8 cellular contexts compared by ENCODE assay signal in genomic region chr15:67863442-67863987, GRCh38. TPM values are rescaled to one million over a fixed set of nuclear protein-coding genes. Genes with fewer than 3 reads are reported as not detected.
DNase-seq lines count a peak whose midpoint lies in the region; ATAC-seq and TF ChIP-seq lines count a peak whose summit lies in the region.

No MANE protein-coding gene starts in this region.

- CTCF ChIA-PET in AG04450 (lab: Charles Lee), result interaction anchor here (0.5 to 3.7 kb wide), 26 partner anchors 10 to 1061 kb away, joined by 3 to 105 read pairs (median 4); partner anchors contain the start of gene PIAS1

- peak overlapping the region; percentile 51 for H3K4me3 ChIP-seq in AG04450 (ENCODE audit: low read depth, low read length)
- peak overlapping the region; percentile 33 to 69 (median 57) for H3K4me3 ChIP-seq in liver (ENCODE audit: low read depth in 1 of 3, low read length in 3 of 3)

- H3K9ac ChIP-seq in liver (ENCODE audit: low read depth in 1 of 2, low read length in 2 of 2), result peak overlapping the region in 1 of 2 donors; percentile 52

- H3K36me3 ChIP-seq in liver (ENCODE audit: control insufficient read depth in 4 of 4, insufficient read depth in 3 of 4, low read depth in 1 of 4, low read length in 3 of 4), result no peaks in the 10 kb centered on the region

- POLR2A ChIA-PET in AG04450 (lab: Yijun Ruan, JAX), result no interaction called here

- H3K27me3 ChIP-seq in AG04450 (ENCODE audit: control insufficient read depth, insufficient read depth, low read length) (no peaks in the 10 kb centered on the region), liver (ENCODE audit: control insufficient read depth in 4 of 4, insufficient read depth in 4 of 4, low read length in 3 of 4) (no peaks in the 10 kb centered on the region)

- H3K4me1 ChIP-seq in liver (ENCODE audit: control insufficient read depth in 4 of 4, insufficient read depth in 4 of 4, low read length in 3 of 4), result peaks cover 0 to 9% (median 6%) of the 10 kb centered on the region in 4 donors

- H3K9me3 ChIP-seq in AG04450 (ENCODE audit: control insufficient read depth, insufficient read depth, low read length), result no peaks in the 10 kb centered on the region
- no peaks in the 10 kb centered on the region for H3K9me3 ChIP-seq in liver (ENCODE audit: control insufficient read depth in 4 of 4, low read length in 3 of 4)

- DNase-seq in AG04450 (ENCODE audit: low read depth, low spot score), result peak; percentile 42
- peak; percentile 63 for DNase-seq in NCI-H460 (ENCODE audit: extremely low read depth, low read depth)
- peak; percentile 85 for DNase-seq in activated CD4-positive, alpha-beta T cell treated with anti-CD3 and anti-CD28 coated beads for 48 hours
- DNase-seq in dedifferentiated amniotic fluid mesenchymal stem cell (ENCODE audit: extremely low spot score), result peak; percentile 54
- peak; percentile 73 for DNase-seq in stimulated activated CD4-positive, alpha-beta T cell treated with anti-CD3 and anti-CD28 coated beads, Interleukin-4, amount 100 ng/mL, for 24 hours

- TF ChIP-seq CTCF in AG04450 (IDR thresholded peaks at IDR 0.05; ENCODE audit: low read depth, low read length) (peak; percentile 89), liver (IDR thresholded peaks at IDR 0.05; ENCODE audit: low read depth, low read length, missing input control) (peak; percentile 90)

- WGBS in liver, result 2% methylated on average over 41 of the region's 41 CpGs

- ATAC-seq in GM18861 (IDR thresholded peaks at IDR 0.05; ENCODE audit: unreplicated experiment) (peak; percentile 62), HG03280 (IDR thresholded peaks at IDR 0.05; ENCODE audit: unreplicated experiment) (peak; percentile 80)

- TF ChIP-seq RAD21 in liver (IDR thresholded peaks at IDR 0.05), result peak; percentile 98

- H3K27ac ChIP-seq in AG04450 (ENCODE audit: low read depth, low read length), result no peak overlapping the region
- no peak overlapping the region for H3K27ac ChIP-seq in liver (ENCODE audit: low read depth in 1 of 2, low read length in 2 of 2)

TF ChIP-seq in liver, 16 proteins besides CTCF, POLR2A, EP300 and RAD21:
- TF ChIP-seq HNF4A (conservative IDR thresholded peaks at IDR 0.05), result no peak
- TF ChIP-seq SP1 (IDR thresholded peaks at IDR 0.05), result no peak
- TF ChIP-seq FOXA1 (IDR thresholded peaks at IDR 0.05), result no peak
- no peak for TF ChIP-seq ATF3 (IDR thresholded peaks at IDR 0.05)
- TF ChIP-seq GABPA (IDR thresholded peaks at IDR 0.05 in 1 of 2, conservative IDR thresholded peaks at IDR 0.05 in 1 of 2), result no peak
- TF ChIP-seq EGR1 (IDR thresholded peaks at IDR 0.05; ENCODE audit: low read depth in 2 of 2), result no peak
- TF ChIP-seq MAX (IDR thresholded peaks at IDR 0.05), result no peak
- no peak for TF ChIP-seq REST (IDR thresholded peaks at IDR 0.05)
- no peak for TF ChIP-seq HNF4G (IDR thresholded peaks at IDR 0.05)
- TF ChIP-seq TAF1 (conservative IDR thresholded peaks at IDR 0.05), result no peak
- no peak for TF ChIP-seq RXRA (IDR thresholded peaks at IDR 0.05)
- TF ChIP-seq FOXA2 (IDR thresholded peaks at IDR 0.05), result no peak
- TF ChIP-seq YY1 (IDR thresholded peaks at IDR 0.05), result no peak
- TF ChIP-seq JUND (IDR thresholded peaks at IDR 0.05), result no peak
- no peak for TF ChIP-seq ZBTB33 (IDR thresholded peaks at IDR 0.05)
- no peak for TF ChIP-seq NR2F2 (IDR thresholded peaks at IDR 0.05)

RNA-seq across cellular contexts. Expression of gene RNU6-1, which starts 23.7 kb away (rescaled TPM):
- not detected in 2 replicates for polyA plus RNA-seq in AG04450 (2011; rRNA removed)
- polyA minus RNA-seq in AG04450 (2011; rRNA and poly(A)+ RNA removed), result under 0.01 TPM in 1 of 2 replicates, not detected in the other
- total RNA-seq in NCI-H460 (2014; rRNA removed; shearing (Covaris generic)), result not detected in 2 replicates
- polyA plus RNA-seq in NCI-H460 (2014; cell fraction: nucleus; rRNA removed), result not detected in 2 replicates
- total RNA-seq in liver, result not detected
- polyA plus RNA-seq in liver, result not detected

RNA-seq across cellular contexts. Expression of gene SKOR1, which starts 38.2 kb away (rescaled TPM):
- 0.02 TPM in 2 replicates for polyA plus RNA-seq in AG04450 (2011; rRNA removed)
- polyA minus RNA-seq in AG04450 (2011; rRNA and poly(A)+ RNA removed), result not detected in 2 replicates
- 0.05 and 0.17 TPM in 2 replicates for total RNA-seq in NCI-H460 (2014; rRNA removed; shearing (Covaris generic))
- polyA plus RNA-seq in NCI-H460 (2014; cell fraction: nucleus; rRNA removed), result 0.07 TPM in 1 of 2 replicates, not detected in the other
- total RNA-seq in liver, result under 1 TPM; 0.05 to 0.17 TPM
- under 1 TPM in 1 of 2 donors, not detected in 1; 0.02 TPM for polyA plus RNA-seq in liver
